ENCODE assay signal across 8 cellular contexts in genomic region chr20:44388466-44389023, GRCh38. TPM values are rescaled to one million over a fixed set of nuclear protein-coding genes. Genes with fewer than 3 reads are reported as not detected.
A peak's percentile ranks its signal among the peaks of the same experiment; 100 is the strongest.
DNase-seq lines count a peak whose midpoint lies in the region; ATAC-seq and TF ChIP-seq lines count a peak whose summit lies in the region.

No MANE protein-coding gene starts in this region.

- CTCF ChIA-PET in GM10248 (lab: Yijun Ruan, JAX), result interaction anchor here (0.9 to 2.9 kb wide), 10 partner anchors 10 to 344 kb away, joined by 3 to 16 read pairs (median 6); no protein-coding TSS in a partner anchor

- peaks cover 7 to 10% of the 10 kb centered on the region in 2 donors for H3K27me3 Mint-ChIP-seq in natural killer cell (ENCODE audit: low read depth in 2 of 2)

- peaks cover 11 to 24% of the 10 kb centered on the region in 2 donors for H3K4me1 Mint-ChIP-seq in natural killer cell

- ATAC-seq in natural killer cell, result peak; percentile 73 to 90 (median 86)
- no peak for ATAC-seq in GM21619 (IDR thresholded peaks at IDR 0.05; ENCODE audit: unreplicated experiment)

- H3K27ac Mint-ChIP-seq in natural killer cell, result no peak overlapping the region

- no peaks in the 10 kb centered on the region for H3K36me3 Mint-ChIP-seq in natural killer cell

- POLR2A ChIA-PET in GM10248 (lab: Yijun Ruan, JAX), result no interaction called here

- DNase-seq in GM10248 (ENCODE audit: extremely low spot score) (peak; percentile 85), HS-27A (ENCODE audit: low read depth) (peak; percentile 66), OCI-M1 (lab: John Stamatoyannopoulos, UW) (peak; percentile 80), activated T-cell treated with anti-CD3 and anti-CD28 coated beads for 24 hours (ENCODE audit: low read depth) (peak; percentile 56), fibroblast of gingiva (ENCODE audit: low read depth) (peak; percentile 64), natural killer cell (peak; percentile 61)
- DNase-seq in stimulated activated naive CD4-positive, alpha-beta T cell (lab: John Stamatoyannopoulos, UW), result peak; percentile 15 to 54 (median 48)

- peak; percentile 91 for TF ChIP-seq CTCF in GM10248 (IDR thresholded peaks at IDR 0.05; ENCODE audit: control extremely low read depth, extremely low read depth, low read depth, missing control alignments)
- peak; percentile 72 for TF ChIP-seq CTCF in natural killer cell (IDR thresholded peaks at IDR 0.05)

- H3K4me3 Mint-ChIP-seq in natural killer cell, result no peak overlapping the region

- intact Hi-C loops in natural killer cell (cut with micrococcal nuclease), result loop anchor here (1.0 to 5.0 kb wide), 3 partner anchors 171 to 478 kb away; no protein-coding TSS in a partner anchor

- no peaks in the 10 kb centered on the region for H3K9me3 Mint-ChIP-seq in natural killer cell

RNA-seq across cellular contexts. Expression of gene HNF4A, which starts 33.0 kb away (rescaled TPM):
- not detected for total RNA-seq in natural killer cell

RNA-seq across cellular contexts. Expression of gene R3HDML, which starts 51.7 kb away (rescaled TPM):
- not detected for total RNA-seq in natural killer cell
